1 cellular context compared by ENCODE assay signal in genomic region chr11:130069684-130070108, GRCh38.
TF ChIP-seq lines count a peak whose summit lies in the region.

Gene APLP2 (plus strand): TSS chr11:130069894. CDS start chr11:130069978, 84 bp downstream.

TF ChIP-seq in HepG2, 621 proteins besides CTCF, POLR2A, EP300 and RAD21 (continued from another document and continues in another):
- TF ChIP-seq MTA1 (CRISPR knock-in tag; IDR thresholded peaks at IDR 0.05; ENCODE audit: borderline replicate concordance), result no peak
- 0 out of 2 replicates have a peak, but pooled peaks have one; percentile 10 for TF ChIP-seq ZNF747 (CRISPR knock-in tag; IDR thresholded peaks at IDR 0.05; ENCODE audit: borderline replicate concordance)
- TF ChIP-seq E2F5 (CRISPR knock-in tag; conservative IDR thresholded peaks at IDR 0.05), result 0 out of 2 replicates have a peak, but pooled peaks have one; percentile 50
- peak; percentile 60 for TF ChIP-seq ZNF768 (CRISPR knock-in tag; IDR thresholded peaks at IDR 0.05)
- TF ChIP-seq ATF2 (CRISPR knock-in tag; IDR thresholded peaks at IDR 0.05), result peak; percentile 68; the same call in 1 of the 2 replicates
- no peak for TF ChIP-seq TBP (CRISPR knock-in tag; IDR thresholded peaks at IDR 0.05)
- TF ChIP-seq ZNF329 (CRISPR knock-in tag; IDR thresholded peaks at IDR 0.05; ENCODE audit: low read depth), result peak; percentile 70; the same call in 1 of the 2 replicates
- peak; percentile 74 for TF ChIP-seq ATF7-NPFF (CRISPR knock-in tag; IDR thresholded peaks at IDR 0.05; ENCODE audit: low read depth)
- peak; percentile 70; the same call in 1 of the 2 replicates for TF ChIP-seq ZNF891 (CRISPR knock-in tag; IDR thresholded peaks at IDR 0.05)
- no peak for TF ChIP-seq ZNF24 (IDR thresholded peaks at IDR 0.05)
- TF ChIP-seq SRSF9 (IDR thresholded peaks at IDR 0.05; ENCODE audit: borderline replicate concordance, insufficient read depth, low read depth, low read length, poor library complexity, severe bottlenecking), result no peak
- no peak for TF ChIP-seq ZNF530 (CRISPR knock-in tag; IDR thresholded peaks at IDR 0.05; ENCODE audit: low read depth)
- no peak for TF ChIP-seq ZHX2 (IDR thresholded peaks at IDR 0.05; ENCODE audit: low read depth)
- no peak for TF ChIP-seq ZHX2 (CRISPR knock-in tag; IDR thresholded peaks at IDR 0.05; ENCODE audit: borderline replicate concordance)
- peak; percentile 42; the same call in 1 of the 2 replicates for TF ChIP-seq SATB2 (CRISPR knock-in tag; IDR thresholded peaks at IDR 0.05)
- peak; percentile 67 for TF ChIP-seq ISL2 (CRISPR knock-in tag; IDR thresholded peaks at IDR 0.05)
- TF ChIP-seq RFXANK (CRISPR knock-in tag; IDR thresholded peaks at IDR 0.05), result no peak
- TF ChIP-seq AKAP8 (CRISPR knock-in tag; IDR thresholded peaks at IDR 0.05), result no peak
- 0 out of 2 replicates have a peak, but pooled peaks have one; percentile 30 for TF ChIP-seq HDAC2 (CRISPR knock-in tag; IDR thresholded peaks at IDR 0.05)
- TF ChIP-seq AFF4 (CRISPR knock-in tag; IDR thresholded peaks at IDR 0.05), result peak; percentile 90
- peak; percentile 10; the same call in 1 of the 2 replicates for TF ChIP-seq ZC3H13 (CRISPR knock-in tag; IDR thresholded peaks at IDR 0.05)
- TF ChIP-seq ZNF143 (CRISPR knock-in tag; IDR thresholded peaks at IDR 0.05), result peak; percentile 21; the same call in 1 of the 2 replicates
- TF ChIP-seq ZNF720 (CRISPR knock-in tag; IDR thresholded peaks at IDR 0.05), result no peak
- TF ChIP-seq BATF2 (CRISPR knock-in tag; IDR thresholded peaks at IDR 0.05), result no peak
- 0 out of 2 replicates have a peak, but pooled peaks have one; percentile 30 for TF ChIP-seq ZSCAN5A (CRISPR knock-in tag; IDR thresholded peaks at IDR 0.05; ENCODE audit: borderline replicate concordance)
- TF ChIP-seq SRY (CRISPR knock-in tag; IDR thresholded peaks at IDR 0.05), result 0 out of 2 replicates have a peak, but pooled peaks have one; percentile 29
- peak; percentile 82 for TF ChIP-seq NFYC (CRISPR knock-in tag; IDR thresholded peaks at IDR 0.05)
- TF ChIP-seq TOPORS (CRISPR knock-in tag; IDR thresholded peaks at IDR 0.05), result peak; percentile 10; the same call in 1 of the 2 replicates
- no peak for TF ChIP-seq JUNB (CRISPR knock-in tag; IDR thresholded peaks at IDR 0.05; ENCODE audit: borderline replicate concordance)
- 0 out of 2 replicates have a peak, but pooled peaks have one; percentile 24 for TF ChIP-seq ZNF740 (CRISPR knock-in tag; IDR thresholded peaks at IDR 0.05)
- no peak for TF ChIP-seq ZNF678 (CRISPR knock-in tag; IDR thresholded peaks at IDR 0.05)
- peak; percentile 59; the same call in 1 of the 2 replicates for TF ChIP-seq ZSCAN9 (CRISPR knock-in tag; IDR thresholded peaks at IDR 0.05; ENCODE audit: borderline replicate concordance)
- no peak for TF ChIP-seq RFX1 (IDR thresholded peaks at IDR 0.05)
- peak; percentile 65; the same call in 1 of the 2 replicates for TF ChIP-seq PBX3 (CRISPR knock-in tag; IDR thresholded peaks at IDR 0.05; ENCODE audit: borderline replicate concordance)
- TF ChIP-seq ZNF205 (CRISPR knock-in tag; IDR thresholded peaks at IDR 0.05), result no peak; the same call in 1 of the 2 replicates
- 0 out of 2 replicates have a peak, but pooled peaks have one; percentile 56 for TF ChIP-seq TFE3 (CRISPR knock-in tag; IDR thresholded peaks at IDR 0.05)
- TF ChIP-seq IKZF5 (CRISPR knock-in tag; IDR thresholded peaks at IDR 0.05), result peak; percentile 42; the same call in 1 of the 2 replicates
- peak; percentile 52; the same call in 1 of the 2 replicates for TF ChIP-seq CSRNP1 (CRISPR knock-in tag; IDR thresholded peaks at IDR 0.05)
